ENCODE assay signal across 1 cellular context in the genomic region with DNA sequence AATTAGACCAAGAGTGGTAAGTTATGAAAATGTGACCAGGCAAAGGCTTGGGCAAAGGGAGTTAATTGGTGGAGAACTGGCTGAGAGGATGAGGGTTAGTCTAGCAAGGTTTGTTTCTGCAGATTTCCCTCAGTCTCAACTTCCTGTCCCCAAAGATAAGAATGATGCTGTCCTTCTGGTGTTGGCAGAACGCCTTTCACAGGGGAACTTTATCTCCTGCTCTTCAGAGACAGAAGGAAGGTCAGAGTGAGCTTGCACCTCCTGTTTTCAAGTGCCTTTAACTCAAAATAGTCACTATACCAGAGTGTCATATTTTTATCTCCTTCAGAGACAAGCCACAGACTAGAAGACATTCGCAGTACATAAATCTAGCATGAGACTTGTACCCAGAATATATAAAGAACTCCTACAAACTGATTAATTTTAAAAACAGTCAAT.
TF ChIP-seq lines count a peak whose summit lies in the region.

No MANE protein-coding gene starts in this region.

TF ChIP-seq in K562, 482 proteins besides CTCF, POLR2A, EP300 and RAD21 (continued from another document and continues in another):
- TF ChIP-seq, protein P1, sequence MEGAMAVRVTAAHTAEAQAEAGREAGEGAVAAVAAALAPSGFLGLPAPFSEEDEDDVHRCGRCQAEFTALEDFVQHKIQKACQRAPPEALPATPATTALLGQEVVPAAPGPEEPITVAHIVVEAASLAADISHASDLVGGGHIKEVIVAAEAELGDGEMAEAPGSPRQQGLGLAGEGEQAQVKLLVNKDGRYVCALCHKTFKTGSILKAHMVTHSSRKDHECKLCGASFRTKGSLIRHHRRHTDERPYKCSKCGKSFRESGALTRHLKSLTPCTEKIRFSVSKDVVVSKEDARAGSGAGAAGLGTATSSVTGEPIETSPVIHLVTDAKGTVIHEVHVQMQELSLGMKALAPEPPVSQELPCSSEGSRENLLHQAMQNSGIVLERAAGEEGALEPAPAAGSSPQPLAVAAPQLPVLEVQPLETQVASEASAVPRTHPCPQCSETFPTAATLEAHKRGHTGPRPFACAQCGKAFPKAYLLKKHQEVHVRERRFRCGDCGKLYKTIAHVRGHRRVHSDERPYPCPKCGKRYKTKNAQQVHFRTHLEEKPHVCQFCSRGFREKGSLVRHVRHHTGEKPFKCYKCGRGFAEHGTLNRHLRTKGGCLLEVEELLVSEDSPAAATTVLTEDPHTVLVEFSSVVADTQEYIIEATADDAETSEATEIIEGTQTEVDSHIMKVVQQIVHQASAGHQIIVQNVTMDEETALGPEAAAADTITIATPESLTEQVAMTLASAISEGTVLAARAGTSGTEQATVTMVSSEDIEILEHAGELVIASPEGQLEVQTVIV (CRISPR knock-in tag; IDR thresholded peaks at IDR 0.05; ENCODE audit: borderline replicate concordance) = no peak
- TF ChIP-seq, protein P2, sequence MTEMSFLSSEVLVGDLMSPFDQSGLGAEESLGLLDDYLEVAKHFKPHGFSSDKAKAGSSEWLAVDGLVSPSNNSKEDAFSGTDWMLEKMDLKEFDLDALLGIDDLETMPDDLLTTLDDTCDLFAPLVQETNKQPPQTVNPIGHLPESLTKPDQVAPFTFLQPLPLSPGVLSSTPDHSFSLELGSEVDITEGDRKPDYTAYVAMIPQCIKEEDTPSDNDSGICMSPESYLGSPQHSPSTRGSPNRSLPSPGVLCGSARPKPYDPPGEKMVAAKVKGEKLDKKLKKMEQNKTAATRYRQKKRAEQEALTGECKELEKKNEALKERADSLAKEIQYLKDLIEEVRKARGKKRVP (CRISPR knock-in tag; IDR thresholded peaks at IDR 0.05) = no peak
- no peak for TF ChIP-seq SREBF1 (IDR thresholded peaks at IDR 0.05; ENCODE audit: borderline replicate concordance, low read depth, low read length)
- no peak for TF ChIP-seq BDP1 (IDR thresholded peaks at IDR 0.05; ENCODE audit: insufficient read depth, insufficient read length)
- TF ChIP-seq ZBTB1 (CRISPR knock-in tag; IDR thresholded peaks at IDR 0.05; ENCODE audit: borderline replicate concordance, low read depth) = no peak
- TF ChIP-seq JUNB (CRISPR knock-in tag; conservative IDR thresholded peaks at IDR 0.05) = no peak
- TF ChIP-seq TEAD2 (tag; IDR thresholded peaks at IDR 0.05) = no peak
- TF ChIP-seq XRCC5 (IDR thresholded peaks at IDR 0.05; ENCODE audit: low read depth, low read length) = no peak
- TF ChIP-seq, protein P3, sequence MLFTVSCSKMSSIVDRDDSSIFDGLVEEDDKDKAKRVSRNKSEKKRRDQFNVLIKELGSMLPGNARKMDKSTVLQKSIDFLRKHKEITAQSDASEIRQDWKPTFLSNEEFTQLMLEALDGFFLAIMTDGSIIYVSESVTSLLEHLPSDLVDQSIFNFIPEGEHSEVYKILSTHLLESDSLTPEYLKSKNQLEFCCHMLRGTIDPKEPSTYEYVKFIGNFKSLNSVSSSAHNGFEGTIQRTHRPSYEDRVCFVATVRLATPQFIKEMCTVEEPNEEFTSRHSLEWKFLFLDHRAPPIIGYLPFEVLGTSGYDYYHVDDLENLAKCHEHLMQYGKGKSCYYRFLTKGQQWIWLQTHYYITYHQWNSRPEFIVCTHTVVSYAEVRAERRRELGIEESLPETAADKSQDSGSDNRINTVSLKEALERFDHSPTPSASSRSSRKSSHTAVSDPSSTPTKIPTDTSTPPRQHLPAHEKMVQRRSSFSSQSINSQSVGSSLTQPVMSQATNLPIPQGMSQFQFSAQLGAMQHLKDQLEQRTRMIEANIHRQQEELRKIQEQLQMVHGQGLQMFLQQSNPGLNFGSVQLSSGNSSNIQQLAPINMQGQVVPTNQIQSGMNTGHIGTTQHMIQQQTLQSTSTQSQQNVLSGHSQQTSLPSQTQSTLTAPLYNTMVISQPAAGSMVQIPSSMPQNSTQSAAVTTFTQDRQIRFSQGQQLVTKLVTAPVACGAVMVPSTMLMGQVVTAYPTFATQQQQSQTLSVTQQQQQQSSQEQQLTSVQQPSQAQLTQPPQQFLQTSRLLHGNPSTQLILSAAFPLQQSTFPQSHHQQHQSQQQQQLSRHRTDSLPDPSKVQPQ (CRISPR knock-in tag; IDR thresholded peaks at IDR 0.05; ENCODE audit: borderline replicate concordance) = no peak
- TF ChIP-seq ILK (tag; IDR thresholded peaks at IDR 0.05; ENCODE audit: borderline replicate concordance, low read depth) = no peak
- peak; percentile 82 for TF ChIP-seq HDAC2 (IDR thresholded peaks at IDR 0.05)
- TF ChIP-seq, protein P4, sequence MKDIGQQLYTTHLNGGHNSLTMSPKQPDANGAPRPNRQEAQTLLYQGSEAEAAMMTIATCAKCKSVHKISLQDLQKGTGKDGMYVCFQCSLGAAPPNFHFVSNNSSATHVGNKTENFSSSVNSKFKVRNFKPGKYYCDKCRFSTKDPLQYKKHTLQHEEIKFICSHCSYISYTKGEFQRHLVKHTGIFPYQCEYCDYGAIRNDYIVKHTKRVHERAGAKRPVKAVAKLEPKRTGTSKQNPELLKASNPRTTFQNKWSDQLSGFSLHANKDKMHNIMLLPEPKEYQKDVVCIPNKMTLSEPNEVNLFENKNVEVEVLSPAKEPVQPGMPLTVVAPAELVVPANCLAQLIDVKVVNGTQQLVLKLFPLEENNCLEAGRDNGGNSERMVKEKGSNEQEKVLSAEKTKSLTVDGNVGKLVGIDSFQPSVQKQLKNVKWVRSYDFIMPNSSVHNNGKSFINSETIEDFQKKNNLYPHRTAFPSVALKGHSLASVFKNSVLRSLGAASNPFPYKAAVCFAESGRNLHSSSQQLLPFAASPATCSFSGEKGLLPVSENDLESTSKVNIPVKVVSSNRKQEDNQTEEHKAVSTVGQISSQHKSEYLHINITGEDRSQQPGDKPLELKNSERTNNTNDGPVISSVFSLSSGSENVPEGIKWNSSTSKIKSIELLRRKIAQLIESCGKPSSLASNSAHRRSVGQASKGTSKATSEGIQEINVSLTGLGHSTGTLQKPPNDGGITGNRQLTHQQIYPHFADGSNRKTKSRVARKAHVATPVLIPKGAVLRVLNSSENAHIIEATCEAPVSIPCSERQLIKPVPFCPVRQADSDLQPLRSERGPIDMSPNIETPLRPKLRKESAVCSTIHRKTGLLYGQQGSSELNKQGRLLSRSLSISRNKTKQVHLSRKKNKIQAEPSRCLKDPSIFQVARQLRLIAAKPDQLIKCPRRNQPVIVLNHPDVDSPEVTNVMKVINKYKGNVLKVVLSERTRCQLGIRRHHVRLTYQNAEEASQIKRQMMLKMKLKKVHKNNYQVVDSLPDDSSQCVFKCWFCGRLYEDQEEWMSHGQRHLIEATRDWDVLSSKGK (CRISPR knock-in tag; IDR thresholded peaks at IDR 0.05) = no peak
- TF ChIP-seq MTA1 (IDR thresholded peaks at IDR 0.05; ENCODE audit: borderline replicate concordance) = no peak
- no peak for TF ChIP-seq ZFP36 (IDR thresholded peaks at IDR 0.05; ENCODE audit: low read depth, low read length, partially characterized antibody)
- TF ChIP-seq, protein P5, sequence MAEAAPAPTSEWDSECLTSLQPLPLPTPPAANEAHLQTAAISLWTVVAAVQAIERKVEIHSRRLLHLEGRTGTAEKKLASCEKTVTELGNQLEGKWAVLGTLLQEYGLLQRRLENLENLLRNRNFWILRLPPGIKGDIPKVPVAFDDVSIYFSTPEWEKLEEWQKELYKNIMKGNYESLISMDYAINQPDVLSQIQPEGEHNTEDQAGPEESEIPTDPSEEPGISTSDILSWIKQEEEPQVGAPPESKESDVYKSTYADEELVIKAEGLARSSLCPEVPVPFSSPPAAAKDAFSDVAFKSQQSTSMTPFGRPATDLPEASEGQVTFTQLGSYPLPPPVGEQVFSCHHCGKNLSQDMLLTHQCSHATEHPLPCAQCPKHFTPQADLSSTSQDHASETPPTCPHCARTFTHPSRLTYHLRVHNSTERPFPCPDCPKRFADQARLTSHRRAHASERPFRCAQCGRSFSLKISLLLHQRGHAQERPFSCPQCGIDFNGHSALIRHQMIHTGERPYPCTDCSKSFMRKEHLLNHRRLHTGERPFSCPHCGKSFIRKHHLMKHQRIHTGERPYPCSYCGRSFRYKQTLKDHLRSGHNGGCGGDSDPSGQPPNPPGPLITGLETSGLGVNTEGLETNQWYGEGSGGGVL (CRISPR knock-in tag; IDR thresholded peaks at IDR 0.05) = no peak
- no peak for TF ChIP-seq CBX8 (IDR thresholded peaks at IDR 0.05; ENCODE audit: borderline replicate concordance, extremely low read depth, low read depth, low read length, poor library complexity, severe bottlenecking)
- no peak for TF ChIP-seq ZSCAN32 (CRISPR knock-in tag; IDR thresholded peaks at IDR 0.05)
- TF ChIP-seq NONO (IDR thresholded peaks at IDR 0.05; ENCODE audit: low read depth in 2 of 2, low read length in 1 of 2) = no peak
- no peak; the same call in 1 of the 2 replicates for TF ChIP-seq NR2C1 (IDR thresholded peaks at IDR 0.05)
- TF ChIP-seq NR2C1 (tag; IDR thresholded peaks at IDR 0.05) = peak; percentile 79
- TF ChIP-seq, protein P6, sequence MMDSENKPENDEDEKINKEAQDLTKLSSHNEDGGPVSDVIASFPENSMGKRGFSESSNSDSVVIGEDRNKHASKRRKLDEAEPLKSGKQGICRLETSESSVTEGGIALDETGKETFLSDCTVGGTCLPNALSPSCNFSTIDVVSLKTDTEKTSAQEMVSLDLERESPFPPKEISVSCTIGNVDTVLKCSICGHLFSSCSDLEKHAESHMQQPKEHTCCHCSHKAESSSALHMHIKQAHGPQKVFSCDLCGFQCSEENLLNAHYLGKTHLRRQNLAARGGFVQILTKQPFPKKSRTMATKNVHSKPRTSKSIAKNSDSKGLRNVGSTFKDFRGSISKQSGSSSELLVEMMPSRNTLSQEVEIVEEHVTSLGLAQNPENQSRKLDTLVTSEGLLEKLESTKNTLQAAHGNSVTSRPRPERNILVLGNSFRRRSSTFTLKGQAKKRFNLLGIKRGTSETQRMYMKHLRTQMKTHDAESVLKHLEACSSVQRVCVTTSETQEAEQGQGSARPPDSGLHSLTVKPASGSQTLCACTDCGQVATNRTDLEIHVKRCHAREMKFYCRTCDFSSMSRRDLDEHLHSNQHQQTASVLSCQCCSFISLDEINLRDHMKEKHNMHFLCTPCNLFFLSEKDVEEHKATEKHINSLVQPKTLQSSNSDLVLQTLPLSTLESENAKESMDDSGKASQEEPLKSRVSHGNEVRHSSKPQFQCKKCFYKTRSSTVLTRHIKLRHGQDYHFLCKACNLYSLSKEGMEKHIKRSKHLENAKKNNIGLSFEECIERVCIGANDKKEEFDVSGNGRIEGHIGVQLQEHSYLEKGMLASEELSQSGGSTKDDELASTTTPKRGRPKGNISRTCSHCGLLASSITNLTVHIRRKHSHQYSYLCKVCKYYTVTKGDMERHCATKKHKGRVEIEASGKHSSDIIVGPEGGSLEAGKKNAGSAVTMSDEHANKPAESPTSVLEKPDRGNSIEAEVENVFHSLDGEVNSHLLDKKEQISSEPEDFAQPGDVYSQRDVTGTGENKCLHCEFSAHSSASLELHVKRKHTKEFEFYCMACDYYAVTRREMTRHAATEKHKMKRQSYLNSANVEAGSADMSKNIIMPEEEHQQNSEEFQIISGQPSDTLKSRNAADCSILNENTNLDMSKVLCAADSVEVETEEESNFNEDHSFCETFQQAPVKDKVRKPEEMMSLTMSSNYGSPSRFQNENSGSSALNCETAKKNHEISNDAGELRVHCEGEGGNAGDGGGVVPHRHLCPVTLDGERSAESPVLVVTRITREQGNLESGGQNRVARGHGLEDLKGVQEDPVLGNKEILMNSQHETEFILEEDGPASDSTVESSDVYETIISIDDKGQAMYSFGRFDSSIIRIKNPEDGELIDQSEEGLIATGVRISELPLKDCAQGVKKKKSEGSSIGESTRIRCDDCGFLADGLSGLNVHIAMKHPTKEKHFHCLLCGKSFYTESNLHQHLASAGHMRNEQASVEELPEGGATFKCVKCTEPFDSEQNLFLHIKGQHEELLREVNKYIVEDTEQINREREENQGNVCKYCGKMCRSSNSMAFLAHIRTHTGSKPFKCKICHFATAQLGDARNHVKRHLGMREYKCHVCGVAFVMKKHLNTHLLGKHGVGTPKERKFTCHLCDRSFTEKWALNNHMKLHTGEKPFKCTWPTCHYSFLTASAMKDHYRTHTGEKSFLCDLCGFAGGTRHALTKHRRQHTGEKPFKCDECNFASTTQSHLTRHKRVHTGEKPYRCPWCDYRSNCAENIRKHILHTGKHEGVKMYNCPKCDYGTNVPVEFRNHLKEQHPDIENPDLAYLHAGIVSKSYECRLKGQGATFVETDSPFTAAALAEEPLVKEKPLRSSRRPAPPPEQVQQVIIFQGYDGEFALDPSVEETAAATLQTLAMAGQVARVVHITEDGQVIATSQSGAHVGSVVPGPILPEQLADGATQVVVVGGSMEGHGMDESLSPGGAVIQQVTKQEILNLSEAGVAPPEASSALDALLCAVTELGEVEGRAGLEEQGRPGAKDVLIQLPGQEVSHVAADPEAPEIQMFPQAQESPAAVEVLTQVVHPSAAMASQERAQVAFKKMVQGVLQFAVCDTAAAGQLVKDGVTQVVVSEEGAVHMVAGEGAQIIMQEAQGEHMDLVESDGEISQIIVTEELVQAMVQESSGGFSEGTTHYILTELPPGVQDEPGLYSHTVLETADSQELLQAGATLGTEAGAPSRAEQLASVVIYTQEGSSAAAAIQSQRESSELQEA (IDR thresholded peaks at IDR 0.05; ENCODE audit: low read depth) = no peak
- TF ChIP-seq PRPF4 (IDR thresholded peaks at IDR 0.05; ENCODE audit: insufficient read depth, low read depth, low read length, poor library complexity, severe bottlenecking) = no peak
- TF ChIP-seq, protein P7, sequence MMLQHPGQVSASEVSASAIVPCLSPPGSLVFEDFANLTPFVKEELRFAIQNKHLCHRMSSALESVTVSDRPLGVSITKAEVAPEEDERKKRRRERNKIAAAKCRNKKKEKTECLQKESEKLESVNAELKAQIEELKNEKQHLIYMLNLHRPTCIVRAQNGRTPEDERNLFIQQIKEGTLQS (IDR thresholded peaks at IDR 0.05) = peak; percentile 11; the same call in 1 of the 2 replicates
- TF ChIP-seq, protein P7 (CRISPR knock-in tag; conservative IDR thresholded peaks at IDR 0.05) = no peak
- no peak for TF ChIP-seq ZNF174 (CRISPR knock-in tag; IDR thresholded peaks at IDR 0.05)
- peak; percentile 39; the same call in 1 of the 2 replicates for TF ChIP-seq MYC (IDR thresholded peaks at IDR 0.05; ENCODE audit: low read depth, low read length)
- TF ChIP-seq MYC (CRISPR knock-in tag; IDR thresholded peaks at IDR 0.05; ENCODE audit: borderline replicate concordance, low read depth) = no peak
- TF ChIP-seq ZNF785 (CRISPR knock-in tag; IDR thresholded peaks at IDR 0.05) = no peak
- TF ChIP-seq, protein P8, sequence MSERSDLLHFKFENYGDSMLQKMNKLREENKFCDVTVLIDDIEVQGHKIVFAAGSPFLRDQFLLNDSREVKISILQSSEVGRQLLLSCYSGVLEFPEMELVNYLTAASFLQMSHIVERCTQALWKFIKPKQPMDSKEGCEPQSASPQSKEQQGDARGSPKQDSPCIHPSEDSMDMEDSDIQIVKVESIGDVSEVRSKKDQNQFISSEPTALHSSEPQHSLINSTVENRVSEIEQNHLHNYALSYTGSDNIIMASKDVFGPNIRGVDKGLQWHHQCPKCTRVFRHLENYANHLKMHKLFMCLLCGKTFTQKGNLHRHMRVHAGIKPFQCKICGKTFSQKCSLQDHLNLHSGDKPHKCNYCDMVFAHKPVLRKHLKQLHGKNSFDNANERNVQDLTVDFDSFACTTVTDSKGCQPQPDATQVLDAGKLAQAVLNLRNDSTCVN (CRISPR knock-in tag; IDR thresholded peaks at IDR 0.05) = no peak
